Comparison of ENCODE assay signal across 8 cellular contexts in the genomic region with DNA sequence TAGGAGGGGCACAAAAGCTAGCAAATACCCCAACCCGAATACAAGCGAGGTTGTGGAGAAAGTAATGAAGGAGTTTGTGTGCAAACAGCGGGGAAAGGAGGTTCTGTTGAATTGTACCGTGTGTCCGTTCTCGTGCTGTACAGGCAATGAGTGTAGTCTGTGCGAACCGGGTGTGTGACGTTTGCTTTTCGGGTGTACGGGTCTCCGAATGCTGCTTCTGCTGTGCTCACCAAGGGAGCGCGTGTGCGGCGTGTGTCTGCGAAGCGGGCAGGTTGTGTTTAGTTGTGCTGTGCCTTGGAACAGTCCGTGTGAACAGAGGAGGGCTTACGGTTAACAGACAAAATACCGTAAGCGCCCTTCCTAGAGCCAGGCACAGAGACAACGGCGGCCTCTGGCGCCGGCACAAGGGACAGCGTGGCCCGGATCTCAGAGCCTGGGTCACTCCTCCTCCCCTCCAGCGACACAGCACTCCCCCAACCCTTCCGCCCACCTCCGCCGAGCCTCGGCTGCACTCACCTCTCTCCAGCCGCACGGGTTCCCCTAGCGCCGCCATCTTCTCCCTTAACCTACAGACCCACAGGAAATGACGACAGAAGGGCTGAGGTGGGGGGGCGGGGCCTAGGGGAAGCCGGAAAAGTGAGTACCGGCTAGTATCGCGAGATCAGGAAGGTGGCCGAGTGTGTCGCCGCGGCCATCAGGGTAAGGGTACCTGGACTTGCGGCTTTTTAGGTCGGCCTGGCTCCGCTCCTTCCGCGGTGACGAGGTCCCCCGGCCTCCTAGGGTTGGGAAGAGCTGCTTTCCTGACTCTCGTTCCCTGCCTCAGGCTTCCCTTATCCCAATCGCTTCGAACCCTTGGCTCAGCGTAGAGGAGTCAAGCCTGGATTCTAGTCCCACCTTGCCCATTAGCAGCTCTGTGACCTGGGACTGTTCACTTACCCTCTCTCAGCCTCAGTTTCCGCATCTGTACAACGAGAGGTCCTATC. TPM values are rescaled to one million over a fixed set of nuclear protein-coding genes. Genes with fewer than 3 reads are reported as not detected.
DNase-seq lines count a peak whose midpoint lies in the region; ATAC-seq and TF ChIP-seq lines count a peak whose summit lies in the region.

A gene with protein sequence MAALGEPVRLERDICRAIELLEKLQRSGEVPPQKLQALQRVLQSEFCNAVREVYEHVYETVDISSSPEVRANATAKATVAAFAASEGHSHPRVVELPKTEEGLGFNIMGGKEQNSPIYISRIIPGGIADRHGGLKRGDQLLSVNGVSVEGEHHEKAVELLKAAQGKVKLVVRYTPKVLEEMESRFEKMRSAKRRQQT (minus strand): TSS at position 570 of the 983 bp plus-strand sequence. CDS start 17 bp downstream, at position 553.

- peak within 1 kb of the TSS; percentile 98 for H3K4ac ChIP-seq in IMR-90 (ENCODE audit: low read depth, low read length)

- H2BK120ac ChIP-seq in IMR-90 (ENCODE audit: low read depth, low read length), result peak within 1 kb of the TSS; percentile 71

- H3K14ac ChIP-seq in IMR-90 (replicated peaks; ENCODE audit: low read depth, low read length), result peak within 1 kb of the TSS; percentile 98

- peak within 1 kb of the TSS; percentile 70 for H2BK5ac ChIP-seq in IMR-90 (ENCODE audit: low read depth, low read length, poor library complexity, severe bottlenecking)

- H3K18ac ChIP-seq in IMR-90 (ENCODE audit: low read depth, low read length), result peak within 1 kb of the TSS; percentile 74

- H3K9ac ChIP-seq in IMR-90 (ENCODE audit: low read depth, low read length) (peak within 1 kb of the TSS; percentile 97), muscle layer of colon (ENCODE audit: low read length) (peak within 1 kb of the TSS; percentile 81)

- intact Hi-C loops in IMR-90 (cut with micrococcal nuclease), result loop anchor here (2.0 to 10.0 kb wide), 2 partner anchors 142 to 1828 kb away; no protein-coding TSS in a partner anchor

- peak within 1 kb of the TSS; percentile 80 for H2AK9ac ChIP-seq in IMR-90 (replicated peaks; ENCODE audit: low read depth, low read length, poor library complexity)

- no peaks in the 10 kb centered on the region for H3K36me3 ChIP-seq in IMR-90 (ENCODE audit: control insufficient read depth, insufficient read depth, low read length)
- no peaks in the 10 kb centered on the region for H3K36me3 ChIP-seq in esophagus (ENCODE audit: control insufficient read depth in 2 of 2, insufficient read depth in 2 of 2, low read length in 1 of 2)
- peaks cover 5% of the 10 kb centered on the region for H3K36me3 ChIP-seq in muscle layer of colon (ENCODE audit: insufficient read depth, low read length)

- H4K5ac ChIP-seq in IMR-90 (ENCODE audit: low read depth, low read length), result peak within 1 kb of the TSS; percentile 93

- H3K9me3 ChIP-seq in IMR-90 (ENCODE audit: control insufficient read depth, insufficient read depth, low read length) (no peaks in the 10 kb centered on the region), esophagus (ENCODE audit: control insufficient read depth in 2 of 2, insufficient read depth in 1 of 2, low read depth in 1 of 2, low read length in 1 of 2) (no peaks in the 10 kb centered on the region), muscle layer of colon (ENCODE audit: low read length) (no peaks in the 10 kb centered on the region)

- TF ChIP-seq POLR2A in IMR-90 (IDR thresholded peaks at IDR 0.05; ENCODE audit: low read depth, low read length), result peak; percentile 95

- H3K4me3 ChIP-seq in IMR-90 (ENCODE audit: insufficient read depth, low read depth, low read length) (peak within 1 kb of the TSS; percentile 73), esophagus (ENCODE audit: low read depth in 1 of 2, low read length in 2 of 2) (peak within 1 kb of the TSS; percentile 72 to 75), muscle layer of colon (ENCODE audit: low read depth in 1 of 2, low read length in 2 of 2) (peak within 1 kb of the TSS; percentile 75 to 92)

- CTCF ChIA-PET in IMR-90 (lab: Yijun Ruan, JAX), result interaction anchor here (0.7 to 1.0 kb wide), 2 partner anchors 9 to 11 kb away, joined by 3 to 6 read pairs; no protein-coding TSS in a partner anchor

- peak within 1 kb of the TSS; percentile 87 for H3K27ac ChIP-seq in IMR-90 (ENCODE audit: insufficient read depth, low read length)
- peak within 1 kb of the TSS; percentile 79 to 96 for H3K27ac ChIP-seq in esophagus (ENCODE audit: low read depth in 2 of 2, low read length in 1 of 2)
- H3K27ac ChIP-seq in muscle layer of colon (ENCODE audit: low read depth, low read length), result peak within 1 kb of the TSS; percentile 83

- H3K4me1 ChIP-seq in IMR-90 (ENCODE audit: control insufficient read depth, insufficient read depth, low read length) (peaks cover 2% of the 10 kb centered on the region; the same call in 1 of the 2 replicates), esophagus (ENCODE audit: control insufficient read depth in 2 of 2, insufficient read depth in 2 of 2, low read length in 1 of 2) (peaks cover 2 to 4% of the 10 kb centered on the region in 2 donors), muscle layer of colon (ENCODE audit: insufficient read depth, low read length) (peaks cover 25% of the 10 kb centered on the region)

- peak within 1 kb of the TSS; percentile 87 for H3K23ac ChIP-seq in IMR-90 (ENCODE audit: low read depth, low read length)

- peaks cover 21% of the 10 kb centered on the region; the same call in 1 of the 2 replicates for H4K20me1 ChIP-seq in IMR-90 (ENCODE audit: insufficient read depth, low read length)

- ATAC-seq in GM21528 (IDR thresholded peaks at IDR 0.05; ENCODE audit: low FRiP score, unreplicated experiment), result peak; percentile 98
- ATAC-seq in IMR-90 (ENCODE audit: low read depth), result peak; percentile 95

- DNase-seq in DMS153 (lab: John Stamatoyannopoulos, UW) (peak; percentile 89), IMR-90 (peak; percentile 92), OCI-M1 (lab: John Stamatoyannopoulos, UW) (peak; percentile 94), activated T-cell treated with anti-CD3 and anti-CD28 coated beads for 48 hours (ENCODE audit: low read depth) (peak; percentile 90)
- DNase-seq in stimulated activated CD8-positive, alpha-beta memory T cell treated with anti-CD3 and anti-CD28 coated beads, Interleukin-7, amount 100 ng/mL, for 24 hours (ENCODE audit: low read depth), result peak; percentile 92

- H3K4me2 ChIP-seq in IMR-90 (ENCODE audit: low read depth, low read length), result peak within 1 kb of the TSS; percentile 95

- TF ChIP-seq CTCF in IMR-90 (conservative IDR thresholded peaks at IDR 0.05; ENCODE audit: low read depth, low read length), result 0 out of 2 replicates have a peak, but pooled peaks have one; percentile 2

- peak within 1 kb of the TSS; percentile 31; the same call in 1 of the 2 replicates for H2BK20ac ChIP-seq in IMR-90 (ENCODE audit: low read depth, low read length)

- peak within 1 kb of the TSS; percentile 95 for H4K91ac ChIP-seq in IMR-90 (ENCODE audit: insufficient read depth, low read depth, low read length)

- POLR2A ChIA-PET in IMR-90 (lab: Charles Lee; ENCODE audit: unreplicated experiment), result interaction anchor here (0.9 kb wide), 1 partner anchor 187 kb away, joined by 3 read pairs; no protein-coding TSS in a partner anchor

- peak within 1 kb of the TSS; percentile 95 for H2AK5ac ChIP-seq in IMR-90 (ENCODE audit: low read depth, low read length)

- TSS peak; percentile 72 for BruUV-seq in IMR-90 (replicated peaks; lab: Mats Ljungman, UMichigan)

- H3K27me3 ChIP-seq in IMR-90 (ENCODE audit: control insufficient read depth, insufficient read depth, low read length) (no peaks in the 10 kb centered on the region), esophagus (ENCODE audit: control insufficient read depth in 1 of 2, insufficient read depth in 2 of 2, low read length in 2 of 2) (no peaks in the 10 kb centered on the region), muscle layer of colon (ENCODE audit: control insufficient read depth in 1 of 2, insufficient read depth in 2 of 2, low read length in 2 of 2) (no peaks in the 10 kb centered on the region)

- H3K56ac ChIP-seq in IMR-90 (ENCODE audit: extremely low read depth, insufficient read depth, low read length), result peak within 1 kb of the TSS; percentile 75

- H4K8ac ChIP-seq in IMR-90 (ENCODE audit: low read depth in 2 of 2, low read length in 2 of 2), result peak within 1 kb of the TSS; percentile 99 to 100

- 0% methylated on average over 17 of the region's 60 CpGs; no CpG with 5 or more reads in 1 of the 2 experiments for WGBS in IMR-90 (ENCODE audit: extremely low coverage in 2 of 2, insufficient read length in 1 of 2), 2 experiments
- 0% methylated on average over 58 to 60 of the region's 60 CpGs for WGBS in esophagus, 2 donors

- peaks cover 26 to 43% of the 10 kb centered on the region in 2 experiments for H3K79me1 ChIP-seq in IMR-90 (ENCODE audit: low read depth in 1 of 2, low read length in 2 of 2)

- no peak for TF ChIP-seq RAD21 in IMR-90 (IDR thresholded peaks at IDR 0.05; ENCODE audit: low read length)

- peak within 1 kb of the TSS; percentile 69; the same call in 2 of the 3 replicates for H2BK15ac ChIP-seq in IMR-90 (ENCODE audit: low read depth, low read length)

- in situ Hi-C loops in IMR-90 (cut with MboI; ENCODE audit: low sequenced_read_pairs), result loop anchor here (25.0 kb wide), 1 partner anchor 1831 kb away; no protein-coding TSS in a partner anchor

- dilution Hi-C loops in IMR-90 (cut with HindIII; ENCODE audit: low sequenced_read_pairs, unreplicated experiment), result no loop called here

- no peaks in the 10 kb centered on the region for H3K9me1 ChIP-seq in IMR-90 (ENCODE audit: insufficient read depth, low read length)

- H2AFZ ChIP-seq in IMR-90 (replicated peaks; ENCODE audit: low read length, poor library complexity), result peak within 1 kb of the TSS; percentile 96

TF ChIP-seq in IMR-90, 13 proteins besides CTCF, POLR2A, EP300 and RAD21:
- no peak for TF ChIP-seq MAFK (IDR thresholded peaks at IDR 0.05; ENCODE audit: low read depth, low read length)
- peak; percentile 32; the same call in 1 of the 2 replicates for TF ChIP-seq MAZ (IDR thresholded peaks at IDR 0.05; ENCODE audit: borderline replicate concordance, low read depth, low read length)
- TF ChIP-seq BHLHE40 (IDR thresholded peaks at IDR 0.05; ENCODE audit: low read depth, low read length), result no peak; the same call in 1 of the 2 replicates
TF ChIP-seq in IMR-90: peak in this region for 1.

RNA-seq across cellular contexts. Expression of the gene that starts here (rescaled TPM):
- total RNA-seq in IMR-90 (2012; rRNA removed), result 25.5 and 58.3 TPM in 2 replicates
- 7.4 and 12.2 TPM in 2 replicates for polyA plus RNA-seq in IMR-90 (2012; rRNA removed)
- polyA plus RNA-seq in IMR-90 (2012; cell fraction: cytosol; rRNA removed), result 2.7 and 4.2 TPM in 2 replicates
- polyA plus RNA-seq in IMR-90 (2012; cell fraction: nucleus; rRNA removed; ENCODE audit: low replicate concordance), result 2.0 and 6.9 TPM in 2 replicates
- 1 to 10 TPM; 7.2 to 7.6 TPM for polyA plus RNA-seq in esophagus

Comparison
In these comparisons a context has a peak if more than half of its experiments do, and no peak if none do; other contexts are left out.
1. Peak in every context shown above with its lines: DNase-seq, ATAC-seq, H3K4me3 ChIP-seq and H3K27ac ChIP-seq.